In genomic region chr5:180688326-180689070, GRCh38 we compare ENCODE assay signal across 17 cellular contexts. TPM values are rescaled to one million over a fixed set of nuclear protein-coding genes. Genes with fewer than 3 reads are reported as not detected.
DNase-seq lines count a peak whose midpoint lies in the region; FAIRE-seq and TF ChIP-seq lines count a peak whose summit lies in the region.
"Had no signal": no experiment of that assay in that cellular context is flagged by ENCODE, and none has a peak within 500 bp of the region (broad histone marks: within the 10 kb centered on the region; RNA-seq: fewer than 3 reads in every experiment).

No MANE protein-coding gene starts in this region.

- H2BK20ac ChIP-seq in H1 (ENCODE audit: low read length) = no peak overlapping the region

- no peaks in the 10 kb centered on the region for H3K9me3 Mint-ChIP-seq in activated naive CD4-positive, alpha-beta T cell treated with anti-CD3 and anti-CD28 coated beads, Interleukin-2, amount 50 U/mL, for 24 hours
- H3K9me3 Mint-ChIP-seq: nephron had no signal

- H2BK120ac ChIP-seq in H1 (replicated peaks; ENCODE audit: low read depth, low read length) = no peak overlapping the region

- H2BK15ac ChIP-seq in H1 (ENCODE audit: low read length) = no peak overlapping the region

- peak overlapping the region; percentile 43 for H3K4me3 ChIP-seq in SK-N-MC
- no peak overlapping the region for H3K4me3 ChIP-seq in H1 (ENCODE audit: extremely low read depth in 1 of 4, insufficient read depth in 2 of 4, low read depth in 3 of 4, low read length in 4 of 4)
- peak overlapping the region; percentile 50 for H3K4me3 ChIP-seq in thymus (ENCODE audit: low read length)
- H3K4me3 ChIP-seq: adrenal gland, lung, upper lobe of right lung had no signal

- no peak for DNase-seq in activated naive CD4-positive, alpha-beta T cell (lab: John Stamatoyannopoulos, UW)
- DNase-seq in SK-N-MC (ENCODE audit: low read depth, low spot score) (no peak), H1 (ENCODE audit: low read depth in 1 of 2, low spot score in 2 of 2) (no peak), COLO829 (ENCODE audit: low spot score) (no peak), cerebellar cortex (ENCODE audit: low spot score) (no peak)
- no peak for DNase-seq in activated effector memory CD4-positive, alpha-beta T cell treated with Interleukin-2 at 50 U/mL for 16 hours
- DNase-seq: adrenal gland, DMS53, MV-4-11, NCI-H82, upper lobe of right lung had no signal

- no peak overlapping the region for H2BK12ac ChIP-seq in H1 (ENCODE audit: low read depth, low read length)

- TF ChIP-seq CTCF in H1 (IDR thresholded peaks at IDR 0.05; ENCODE audit: control extremely low read depth in 1 of 3, insufficient read depth in 1 of 3, low read depth in 1 of 3, low read length in 3 of 3) = no peak

- TF ChIP-seq RAD21 in H1 (IDR thresholded peaks at IDR 0.05 in 1 of 2, conservative IDR thresholded peaks at IDR 0.05 in 1 of 2; ENCODE audit: low read depth in 2 of 2, low read length in 2 of 2) = no peak

- H3K36me3 ChIP-seq in SK-N-MC (ENCODE audit: insufficient read depth, low read length) = no peaks in the 10 kb centered on the region
- H3K36me3 ChIP-seq in H1 (ENCODE audit: control insufficient read depth in 2 of 4, insufficient read depth in 4 of 4, low read length in 3 of 4) = no peaks in the 10 kb centered on the region
- H3K36me3 ChIP-seq in thymus (ENCODE audit: control insufficient read depth, insufficient read depth) = no peaks in the 10 kb centered on the region
- H3K36me3 ChIP-seq: adrenal gland, upper lobe of right lung had no signal

- H3K4me2 ChIP-seq in H1 (ENCODE audit: insufficient read depth in 1 of 2, low read depth in 2 of 2, low read length in 2 of 2) = peak overlapping the region in 1 of 2 experiments; percentile 14; a peak in 1 of 4 replicates

- no peak for TF ChIP-seq POLR2A in H1 (IDR thresholded peaks at IDR 0.05; ENCODE audit: control extremely low read depth in 1 of 2, low read depth in 2 of 2, low read length in 2 of 2)

- H3K27ac ChIP-seq in SK-N-MC (no peak overlapping the region), H1 (ENCODE audit: low read depth, low read length) (no peak overlapping the region), thymus (ENCODE audit: low read depth) (peak overlapping the region; percentile 98)
- H3K27ac ChIP-seq: adrenal gland, upper lobe of right lung had no signal

- 70% methylated on average over 8 of the region's 8 CpGs; no CpG with 5 or more reads in 1 of the 2 experiments for WGBS in H1 (ENCODE audit: extremely low coverage in 1 of 2, insufficient coverage in 1 of 2, insufficient read length in 1 of 2, insufficient replicate concordance in 2 of 2, low coverage in 1 of 2, low lambda C conversion rate in 2 of 2, missing lambda C conversion rate in 1 of 2), 2 experiments
- WGBS in thymus = 19% methylated on average over 8 of the region's 8 CpGs

- no peaks in the 10 kb centered on the region for H3K9me3 ChIP-seq in SK-N-MC (ENCODE audit: low read depth, low read length)
- no peaks in the 10 kb centered on the region for H3K9me3 ChIP-seq in H1 (ENCODE audit: insufficient read depth in 2 of 2, low read depth in 1 of 2, low read length in 1 of 2)
- no peaks in the 10 kb centered on the region for H3K9me3 ChIP-seq in thymus (ENCODE audit: control insufficient read depth)
- H3K9me3 ChIP-seq: adrenal gland, upper lobe of right lung had no signal

- peaks cover 0 to 8% (median 5%) of the 10 kb centered on the region in 4 experiments; a peak in 4 of 7 replicates for H3K4me1 ChIP-seq in H1 (replicated peaks in 1 of 4; ENCODE audit: control insufficient read depth in 3 of 4, insufficient read depth in 4 of 4, low read length in 3 of 4)
- H3K4me1 ChIP-seq in thymus (ENCODE audit: control insufficient read depth, insufficient read depth, low read length) = peaks cover 56% of the 10 kb centered on the region
- H3K4me1 ChIP-seq: adrenal gland, upper lobe of right lung had no signal

- no peak overlapping the region for H4K91ac ChIP-seq in H1 (replicated peaks; ENCODE audit: insufficient read length, low read length)

- FAIRE-seq in H1 (lab: Jason Lieb, UNC) = peak; percentile 19

- H2AFZ ChIP-seq in H1 (ENCODE audit: low read length) = no peak overlapping the region

- H3K27ac Mint-ChIP-seq in activated naive CD4-positive, alpha-beta T cell treated with anti-CD3 and anti-CD28 coated beads, Interleukin-2, amount 50 U/mL, for 24 hours = peak overlapping the region; percentile 93

- no peak overlapping the region for H4K5ac ChIP-seq in H1 (ENCODE audit: insufficient read length, low read depth, low read length)

- peak overlapping the region; percentile 79 for H3K4me3 Mint-ChIP-seq in activated naive CD4-positive, alpha-beta T cell treated with anti-CD3 and anti-CD28 coated beads, Interleukin-2, amount 50 U/mL, for 24 hours
- H3K4me3 Mint-ChIP-seq: nephron had no signal

- no peak overlapping the region for H4K8ac ChIP-seq in H1 (ENCODE audit: extremely low read depth, insufficient read depth, low read length)

- H3K9ac ChIP-seq in SK-N-MC (ENCODE audit: insufficient read length) (no peak overlapping the region), H1 (replicated peaks in 1 of 4; ENCODE audit: extremely low read depth in 1 of 4, low read depth in 3 of 4, low read length in 3 of 4) (no peak overlapping the region)

- no peak overlapping the region for H3K18ac ChIP-seq in H1 (ENCODE audit: extremely low read depth, low read length)

- no peak overlapping the region for H3K14ac ChIP-seq in H1 (ENCODE audit: insufficient read length)

- H3K4me1 Mint-ChIP-seq in activated naive CD4-positive, alpha-beta T cell treated with anti-CD3 and anti-CD28 coated beads, Interleukin-2, amount 50 U/mL, for 24 hours = peaks cover 87% of the 10 kb centered on the region

- no peak overlapping the region for H3K4ac ChIP-seq in H1 (replicated peaks; ENCODE audit: insufficient read length, low read depth, low read length)

- H3K23me2 ChIP-seq in H1 (ENCODE audit: low read depth, low read length) = no peaks in the 10 kb centered on the region

- CTCF ChIA-PET in H1 (lab: Charles Lee; ENCODE audit: partially characterized antibody) = interaction anchor here (0.6 to 1.1 kb wide), 5 partner anchors 69 to 477 kb away, joined by 3 to 4 read pairs (median 3); no protein-coding TSS in a partner anchor

- H3K27me3 ChIP-seq in H1 (replicated peaks in 1 of 4; ENCODE audit: control insufficient read depth in 3 of 4, extremely low read depth in 1 of 4, insufficient read depth in 3 of 4, low read length in 3 of 4) (no peaks in the 10 kb centered on the region), thymus (ENCODE audit: control insufficient read depth, insufficient read depth) (no peaks in the 10 kb centered on the region)

- H3K79me1 ChIP-seq in H1 (ENCODE audit: low read depth, low read length) = no peaks in the 10 kb centered on the region

- H3K56ac ChIP-seq in H1 (replicated peaks; ENCODE audit: insufficient read length, low read depth, low read length) = no peak overlapping the region

- no peak overlapping the region for H3K23ac ChIP-seq in H1 (ENCODE audit: insufficient read length)

- TF ChIP-seq EP300 in H1 (IDR thresholded peaks at IDR 0.05; ENCODE audit: borderline replicate concordance in 1 of 2, low read depth in 2 of 2, low read length in 2 of 2) = no peak

- no peaks in the 10 kb centered on the region for H3K79me2 ChIP-seq in H1 (ENCODE audit: control insufficient read depth in 1 of 2, insufficient read depth in 2 of 2, low read length in 2 of 2)

- H4K20me1 ChIP-seq in H1 (replicated peaks in 1 of 2; ENCODE audit: control insufficient read depth in 1 of 2, insufficient read depth in 2 of 2, low read length in 2 of 2) = no peaks in the 10 kb centered on the region

- no peak overlapping the region for H2AK5ac ChIP-seq in H1 (ENCODE audit: low read depth, low read length)

- no peaks in the 10 kb centered on the region for H3K36me3 Mint-ChIP-seq in activated naive CD4-positive, alpha-beta T cell treated with anti-CD3 and anti-CD28 coated beads, Interleukin-2, amount 50 U/mL, for 24 hours

- H3K27me3 Mint-ChIP-seq in activated naive CD4-positive, alpha-beta T cell treated with anti-CD3 and anti-CD28 coated beads, Interleukin-2, amount 50 U/mL, for 24 hours = no peaks in the 10 kb centered on the region

- H2BK5ac ChIP-seq in H1 (ENCODE audit: low read depth, low read length) = no peak overlapping the region

- POLR2A ChIA-PET in H1 (lab: Charles Lee; ENCODE audit: partially characterized antibody) = no interaction called here

TF ChIP-seq in H1, 55 proteins besides CTCF, POLR2A, EP300 and RAD21:
- no peak for TF ChIP-seq SP4 (IDR thresholded peaks at IDR 0.05; ENCODE audit: low read length)

RNA-seq across cellular contexts. Expression of gene FLT4, which starts 39.1 kb away (rescaled TPM):
- 7.7 TPM in 2 replicates for total RNA-seq in H1 (2021; fragmentation: NEBNext Ultra II Directional; extraction: Animal tissue kit (Norgen Biotek cat#: 25700))
- 6.5 and 8.5 TPM in 2 replicates for polyA plus RNA-seq in H1 (2011; rRNA removed)
- polyA plus RNA-seq in H1 (2011; cell fraction: cytosol; rRNA removed) = 8.5 TPM
- polyA plus RNA-seq in H1 (2011; cell fraction: nucleus; rRNA removed) = 32.2 TPM
- polyA plus RNA-seq in H1 (2012, experiment 1 of 2) = 6.1 to 9.2 TPM (median 6.8 TPM) in 4 replicates
- 6.1 TPM for polyA plus RNA-seq in H1 (2012, experiment 2 of 2)
- 7.0 TPM for polyA plus RNA-seq in H1 (2013, experiment 1 of 2)
- polyA plus RNA-seq in H1 (2013, experiment 2 of 2) = 7.1 TPM
- 7.1 and 11.7 TPM in 2 replicates for polyA minus RNA-seq in H1 (2011; rRNA and poly(A)+ RNA removed)
- 8.1 TPM for polyA minus RNA-seq in H1 (2011; cell fraction: cytosol; rRNA and poly(A)+ RNA removed)
- polyA minus RNA-seq in H1 (2011; cell fraction: nucleus; rRNA and poly(A)+ RNA removed) = 14.3 TPM
- 3.4 TPM for polyA plus RNA-seq in thymus

RNA-seq across cellular contexts. Expression of gene OR2Y1, which starts 51.4 kb away (rescaled TPM):
- not detected in 2 replicates for total RNA-seq in H1 (2021; fragmentation: NEBNext Ultra II Directional; extraction: Animal tissue kit (Norgen Biotek cat#: 25700))
- not detected in 2 replicates for polyA plus RNA-seq in H1 (2011; rRNA removed)
- polyA plus RNA-seq in H1 (2011; cell fraction: cytosol; rRNA removed) = not detected
- polyA plus RNA-seq in H1 (2011; cell fraction: nucleus; rRNA removed) = not detected
- polyA plus RNA-seq in H1 (2012, experiment 1 of 2) = not detected in 4 replicates
- not detected for polyA plus RNA-seq in H1 (2012, experiment 2 of 2)
- polyA plus RNA-seq in H1 (2013, experiment 1 of 2) = not detected
- not detected for polyA plus RNA-seq in H1 (2013, experiment 2 of 2)
- polyA minus RNA-seq in H1 (2011; rRNA and poly(A)+ RNA removed) = not detected in 2 replicates
- not detected for polyA minus RNA-seq in H1 (2011; cell fraction: cytosol; rRNA and poly(A)+ RNA removed)
- not detected for polyA minus RNA-seq in H1 (2011; cell fraction: nucleus; rRNA and poly(A)+ RNA removed)
- polyA plus RNA-seq in thymus = not detected
- total RNA-seq: adrenal gland, fibroblast of villous mesenchyme, lung, renal cortical epithelial cell, upper lobe of right lung had no signal
- polyA plus RNA-seq: adrenal gland, lung had no signal

Comparison
In these comparisons a context has a peak if more than half of its experiments do, and no peak if none do; other contexts are left out.
1. H3K4me3 ChIP-seq: peak in SK-N-MC (single experiment) and thymus (single experiment); none in H1 (0 of 4).